Comparison of ENCODE assay signal across 10 cellular contexts in genomic region chr12:34401659-34402227, GRCh38.
DNase-seq lines count a peak whose midpoint lies in the region; ATAC-seq, FAIRE-seq and TF ChIP-seq lines count a peak whose summit lies in the region.
"Had no signal": no experiment of that assay in that cellular context is flagged by ENCODE, and none has a peak within 500 bp of the region (broad histone marks: within the 10 kb centered on the region; RNA-seq: fewer than 3 reads in every experiment).

No MANE protein-coding gene starts in this region.

- H3K27ac Mint-ChIP-seq in chondrocyte (ENCODE audit: unreplicated experiment), result no peak overlapping the region
- H3K27ac Mint-ChIP-seq: activated CD8-positive, alpha-beta T cell treated with anti-CD3 and anti-CD28 coated beads, Interleukin-2, amount 10 ng/mL, durations not matched to agents 7 days and 5 days had no signal

- no peaks in the 10 kb centered on the region for H3K36me3 Mint-ChIP-seq in chondrocyte (ENCODE audit: low read depth)

- H3K27me3 Mint-ChIP-seq in chondrocyte (ENCODE audit: low read depth), result no peaks in the 10 kb centered on the region

- peaks cover 32% of the 10 kb centered on the region for H3K9me3 ChIP-seq in lower lobe of right lung

- H3K4me3 Mint-ChIP-seq in chondrocyte (ENCODE audit: unreplicated experiment), result no peak overlapping the region
- H3K4me3 Mint-ChIP-seq: activated CD8-positive, alpha-beta T cell treated with anti-CD3 and anti-CD28 coated beads, Interleukin-2, amount 10 ng/mL, durations not matched to agents 7 days and 5 days had no signal

- H3K4me1 ChIP-seq in lower lobe of right lung, result no peaks in the 10 kb centered on the region

- peaks cover 30% of the 10 kb centered on the region for H3K9me3 Mint-ChIP-seq in chondrocyte (ENCODE audit: low read depth)

- no peak for TF ChIP-seq CTCF in chondrocyte (IDR thresholded peaks at IDR 0.05)
- no peak for TF ChIP-seq CTCF in lower lobe of right lung (IDR thresholded peaks at IDR 0.05)
- no peak for TF ChIP-seq CTCF in D721Med (IDR thresholded peaks at IDR 0.05; ENCODE audit: insufficient read depth, missing control alignments)

- FAIRE-seq in D721Med (lab: Jason Lieb, UNC), result no peak

- DNase-seq in activated naive CD4-positive, alpha-beta T cell treated with anti-CD3 and anti-CD28 coated beads, Interleukin-2, amount 50 U/mL, for 16 hours, result peak; percentile 10
- DNase-seq in activated naive CD4-positive, alpha-beta T cell (lab: John Stamatoyannopoulos, UW), result no peak
- DNase-seq in chondrocyte (ENCODE audit: low spot score), result peak; percentile 63
- peak; percentile 38 for DNase-seq in lower lobe of right lung
- peak; percentile 37 for DNase-seq in ureter (ENCODE audit: low spot score)
- no peak for DNase-seq in NCI-H2029 treated with DMSO at 0.1 percent for 48 hours (lab: John Stamatoyannopoulos, UW)
- DNase-seq in D721Med (ENCODE audit: insufficient read length, low spot score), result no peak
- DNase-seq in NOMO-1 (lab: John Stamatoyannopoulos, UW; ENCODE audit: unreplicated experiment in 2 of 2), result no peak
- DNase-seq: activated CD8-positive, alpha-beta T cell treated with anti-CD3 and anti-CD28 coated beads, Interleukin-2, amount 10 ng/mL, durations not matched to agents 7 days and 5 days; NCI-H2029 had no signal

- intact Hi-C loops in lower lobe of right lung (cut with DNase I), result no loop called here

- ATAC-seq in lower lobe of right lung, result no peak
- ATAC-seq: activated CD8-positive, alpha-beta T cell treated with anti-CD3 and anti-CD28 coated beads, Interleukin-2, amount 10 ng/mL, durations not matched to agents 7 days and 5 days had no signal

- H3K4me3 ChIP-seq in lower lobe of right lung, result no peak overlapping the region

- no peak overlapping the region for H3K27ac ChIP-seq in lower lobe of right lung

- H3K4me1 Mint-ChIP-seq in chondrocyte (ENCODE audit: low read depth), result no peaks in the 10 kb centered on the region

- peaks cover 2% of the 10 kb centered on the region for H3K27me3 ChIP-seq in lower lobe of right lung (ENCODE audit: low read depth)

- no peaks in the 10 kb centered on the region for H3K36me3 ChIP-seq in lower lobe of right lung

Comparison
In these comparisons a context has a peak if more than half of its experiments do, and no peak if none do; other contexts are left out.
1. DNase-seq: peak in activated naive CD4-positive, alpha-beta T cell treated with anti-CD3 and anti-CD28 coated beads, Interleukin-2, amount 50 U/mL, for 16 hours (single experiment), chondrocyte (single experiment), lower lobe of right lung (single experiment) and ureter (single experiment); none in activated naive CD4-positive, alpha-beta T cell (0 of 4), NCI-H2029 treated with DMSO at 0.1 percent for 48 hours (single experiment), D721Med (single experiment) and NOMO-1 (0 of 2).